14 cellular contexts compared by ENCODE assay signal in genomic region chr2:112253261-112253807, GRCh38. TPM values are rescaled to one million over a fixed set of nuclear protein-coding genes. Genes with fewer than 3 reads are reported as not detected.
DNase-seq lines count a peak whose midpoint lies in the region; ATAC-seq and TF ChIP-seq lines count a peak whose summit lies in the region.
"Had no signal": no experiment of that assay in that cellular context is flagged by ENCODE, and none has a peak within 500 bp of the region (broad histone marks: within the 10 kb centered on the region; RNA-seq: fewer than 3 reads in every experiment).

No MANE protein-coding gene starts in this region.

- peaks cover 24% of the 10 kb centered on the region for H3K4me1 ChIP-seq in CD8-positive, alpha-beta T cell (ENCODE audit: insufficient read depth, low read length)
- H3K4me1 ChIP-seq in OCI-LY1 (ENCODE audit: insufficient read depth, low read length, severe bottlenecking): peaks cover 40% of the 10 kb centered on the region
- H3K4me1 ChIP-seq in endodermal cell (ENCODE audit: control insufficient read depth, insufficient read depth, low read length): peaks cover 3% of the 10 kb centered on the region

- H3F3A ChIP-seq in OCI-LY1 (ENCODE audit: insufficient read depth, low read length): no peaks in the 10 kb centered on the region

- CTCF ChIA-PET in CD8-positive, alpha-beta T cell (lab: Charles Lee): interaction anchor here (3.6 kb wide), 1 partner anchor 11 kb away, joined by 14 read pairs; no protein-coding TSS in a partner anchor

- H3K9me3 Mint-ChIP-seq in CD8-positive, alpha-beta T cell: no peaks in the 10 kb centered on the region
- H3K9me3 Mint-ChIP-seq in endodermal cell: no peaks in the 10 kb centered on the region

- no peak overlapping the region for H2AFZ ChIP-seq in OCI-LY1 (ENCODE audit: low read length)

- H3K36me3 ChIP-seq in CD8-positive, alpha-beta T cell (ENCODE audit: insufficient read depth, low read length): peaks cover 4% of the 10 kb centered on the region
- H3K36me3 ChIP-seq in OCI-LY1 (ENCODE audit: insufficient read depth, low read length) (peaks cover 28% of the 10 kb centered on the region), endodermal cell (ENCODE audit: control insufficient read depth, insufficient read depth, low read length) (peaks cover 9% of the 10 kb centered on the region)

- intact Hi-C loops in CD8-positive, alpha-beta T cell (cut with DNase I, micrococcal nuclease): loop anchor here (10.0 kb wide), 2 partner anchors 511 to 1579 kb away; partner anchors contain the start of genes BUB1 (in 1 of the 2) and CKAP2L (in 1 of the 2)

- WGBS in endodermal cell (ENCODE audit: insufficient coverage in 1 of 2, insufficient read length in 1 of 2), 2 experiments: 97% methylated on average over 3 to 5 of the region's 5 CpGs

- TF ChIP-seq CTCF in CD8-positive, alpha-beta T cell (IDR thresholded peaks at IDR 0.05): no peak
- TF ChIP-seq CTCF in OCI-LY1 (IDR thresholded peaks at IDR 0.05; ENCODE audit: low read length): no peak
- no peak for TF ChIP-seq CTCF in endodermal cell (conservative IDR thresholded peaks at IDR 0.05)

- peaks cover 7% of the 10 kb centered on the region for H3K36me3 Mint-ChIP-seq in CD8-positive, alpha-beta T cell
- peaks cover 4% of the 10 kb centered on the region for H3K36me3 Mint-ChIP-seq in endodermal cell (ENCODE audit: low read depth)

- DNase-seq in AG08395 (ENCODE audit: low spot score) (peak; percentile 2), endodermal cell (no peak), UCSD-AML1 (lab: John Stamatoyannopoulos, UW; ENCODE audit: unreplicated experiment) (no peak)
- no peak for DNase-seq in CD8-positive, alpha-beta T cell
- no peak for DNase-seq in stimulated activated CD4-positive, alpha-beta T cell treated with anti-CD3 and anti-CD28 coated beads, Interleukin-1b, Interleukin-23, amount 100 ng/mL, for 48 hours
- DNase-seq: activated CD8-positive, alpha-beta memory T cell treated with anti-CD3 and anti-CD28 coated beads for 24 hours; left colon; NCI-H1417 treated with DMSO at 0.1 percent for 48 hours; trophoblast cell had no signal

- peaks cover 27% of the 10 kb centered on the region for H3K79me2 ChIP-seq in OCI-LY1 (ENCODE audit: insufficient read depth, low read length)

- H3K9me3 ChIP-seq in CD8-positive, alpha-beta T cell (ENCODE audit: low read length): no peaks in the 10 kb centered on the region
- no peaks in the 10 kb centered on the region for H3K9me3 ChIP-seq in OCI-LY1 (ENCODE audit: low read length)
- no peaks in the 10 kb centered on the region for H3K9me3 ChIP-seq in endodermal cell (ENCODE audit: control insufficient read depth, low read length)
- H3K9me3 ChIP-seq: esophagus muscularis mucosa had no signal

- POLR2A ChIA-PET in CD8-positive, alpha-beta T cell (lab: Charles Lee): interaction anchor here (1.1 kb wide), 1 partner anchor 21 kb away, joined by 4 read pairs; no protein-coding TSS in a partner anchor

- no peak overlapping the region for H3K27ac ChIP-seq in CD8-positive, alpha-beta T cell (ENCODE audit: low read depth, low read length)
- H3K27ac ChIP-seq in OCI-LY1 (ENCODE audit: low read depth, low read length, poor library complexity, severe bottlenecking): no peak overlapping the region
- no peak overlapping the region for H3K27ac ChIP-seq in endodermal cell (ENCODE audit: low read depth, low read length)

- ATAC-seq in CD8-positive, alpha-beta T cell: no peak
- no peak for ATAC-seq in HG03139 (IDR thresholded peaks at IDR 0.05; ENCODE audit: unreplicated experiment)
- no peak for ATAC-seq in HG02759 (IDR thresholded peaks at IDR 0.05; ENCODE audit: unreplicated experiment)
- ATAC-seq: left colon had no signal

- H3K9ac ChIP-seq in OCI-LY1 (ENCODE audit: low read length) (no peak overlapping the region; the same call in 1 of the 2 replicates), endodermal cell (ENCODE audit: extremely low read depth, low read length, poor library complexity, severe bottlenecking) (no peak overlapping the region)

- H3K4me3 Mint-ChIP-seq in CD8-positive, alpha-beta T cell: peak overlapping the region; percentile 88
- peak overlapping the region; percentile 70 for H3K4me3 Mint-ChIP-seq in endodermal cell

- peak overlapping the region; percentile 82 for H3K4me2 ChIP-seq in OCI-LY1 (ENCODE audit: low read length)

- no peak overlapping the region for H3K4me3 ChIP-seq in CD8-positive, alpha-beta T cell (ENCODE audit: low read depth, low read length)
- peak overlapping the region; percentile 77 for H3K4me3 ChIP-seq in OCI-LY1 (ENCODE audit: low read depth, low read length, poor library complexity, severe bottlenecking)
- no peak overlapping the region for H3K4me3 ChIP-seq in endodermal cell (ENCODE audit: low read length)

- H3K27me3 Mint-ChIP-seq in CD8-positive, alpha-beta T cell (ENCODE audit: low read depth): no peaks in the 10 kb centered on the region
- no peaks in the 10 kb centered on the region for H3K27me3 Mint-ChIP-seq in endodermal cell (ENCODE audit: insufficient read depth)
- H3K27me3 Mint-ChIP-seq: progenitor cell of endocrine pancreas had no signal

- no peak overlapping the region for H3K27ac Mint-ChIP-seq in CD8-positive, alpha-beta T cell
- H3K27ac Mint-ChIP-seq in endodermal cell: no peak overlapping the region

- H3K9me2 ChIP-seq in OCI-LY1 (ENCODE audit: low read depth, low read length): no peaks in the 10 kb centered on the region

- no peaks in the 10 kb centered on the region for H3K27me3 ChIP-seq in CD8-positive, alpha-beta T cell (ENCODE audit: insufficient read depth, low read length)
- no peaks in the 10 kb centered on the region for H3K27me3 ChIP-seq in OCI-LY1 (ENCODE audit: insufficient read depth, low read length)
- H3K27me3 ChIP-seq in endodermal cell (ENCODE audit: control insufficient read depth, insufficient read depth, low read length, poor library complexity, severe bottlenecking): no peaks in the 10 kb centered on the region
- H3K27me3 ChIP-seq: esophagus muscularis mucosa had no signal

- H4K20me1 ChIP-seq in OCI-LY1 (ENCODE audit: insufficient read depth, low read length): no peaks in the 10 kb centered on the region

- peaks cover 13% of the 10 kb centered on the region for H3K4me1 Mint-ChIP-seq in CD8-positive, alpha-beta T cell (ENCODE audit: low read depth)
- H3K4me1 Mint-ChIP-seq in endodermal cell: peaks cover 10% of the 10 kb centered on the region

RNA-seq across cellular contexts. Expression of gene ZC3H8, which starts 1.5 kb away (rescaled TPM):
- 10 to 100 TPM; 11.1 to 11.7 TPM for total RNA-seq in CD8-positive, alpha-beta T cell
- total RNA-seq in endodermal cell: 10 to 100 TPM in 1 of 2 donors, 1 to 10 TPM in 1; 8.3 to 10.6 TPM
- 12.3 TPM for polyA plus RNA-seq in endodermal cell (2013, experiment 1 of 2)
- 10.5 TPM for polyA plus RNA-seq in endodermal cell (2013, experiment 2 of 2)

RNA-seq across cellular contexts. Expression of gene ZC3H6, which starts 22.1 kb away (rescaled TPM):
- total RNA-seq in CD8-positive, alpha-beta T cell: 10 to 100 TPM; 13.7 to 15.1 TPM
- total RNA-seq in endodermal cell: 10 to 100 TPM in 1 of 2 donors, 1 to 10 TPM in 1; 8.0 to 21.5 TPM
- 8.8 TPM for polyA plus RNA-seq in endodermal cell (2013, experiment 1 of 2)
- 9.6 TPM for polyA plus RNA-seq in endodermal cell (2013, experiment 2 of 2)
